1 cellular context compared by ENCODE assay signal in genomic region chr2:163734401-163734800, GRCh38.
TF ChIP-seq lines count a peak whose summit lies in the region.

No MANE protein-coding gene starts in this region.

TF ChIP-seq in SK-N-SH, 30 proteins besides CTCF, POLR2A, EP300 and RAD21 (continued from another document):
- TF ChIP-seq IRF3 (IDR thresholded peaks at IDR 0.05; ENCODE audit: low read depth, low read length) (no peak), GATA2 (CRISPR knock-in tag; IDR thresholded peaks at IDR 0.05) (no peak), PBX3 (IDR thresholded peaks at IDR 0.05) (no peak), FOXM1 (IDR thresholded peaks at IDR 0.05; ENCODE audit: low read depth) (no peak), MEF2A (IDR thresholded peaks at IDR 0.05; ENCODE audit: borderline replicate concordance, low read depth) (no peak), RFX5 (IDR thresholded peaks at IDR 0.05; ENCODE audit: low read length) (no peak), RCOR1 (IDR thresholded peaks at IDR 0.05; ENCODE audit: low read length) (no peak), ZBTB33 (IDR thresholded peaks at IDR 0.05; ENCODE audit: borderline replicate concordance, low read depth) (no peak), TEAD4 (IDR thresholded peaks at IDR 0.05; ENCODE audit: borderline replicate concordance, insufficient read depth) (no peak), TAF1 (IDR thresholded peaks at IDR 0.05; ENCODE audit: borderline replicate concordance, low read depth, low read length) (no peak)
